ENCODE assay signal across 8 cellular contexts in the genomic region with DNA sequence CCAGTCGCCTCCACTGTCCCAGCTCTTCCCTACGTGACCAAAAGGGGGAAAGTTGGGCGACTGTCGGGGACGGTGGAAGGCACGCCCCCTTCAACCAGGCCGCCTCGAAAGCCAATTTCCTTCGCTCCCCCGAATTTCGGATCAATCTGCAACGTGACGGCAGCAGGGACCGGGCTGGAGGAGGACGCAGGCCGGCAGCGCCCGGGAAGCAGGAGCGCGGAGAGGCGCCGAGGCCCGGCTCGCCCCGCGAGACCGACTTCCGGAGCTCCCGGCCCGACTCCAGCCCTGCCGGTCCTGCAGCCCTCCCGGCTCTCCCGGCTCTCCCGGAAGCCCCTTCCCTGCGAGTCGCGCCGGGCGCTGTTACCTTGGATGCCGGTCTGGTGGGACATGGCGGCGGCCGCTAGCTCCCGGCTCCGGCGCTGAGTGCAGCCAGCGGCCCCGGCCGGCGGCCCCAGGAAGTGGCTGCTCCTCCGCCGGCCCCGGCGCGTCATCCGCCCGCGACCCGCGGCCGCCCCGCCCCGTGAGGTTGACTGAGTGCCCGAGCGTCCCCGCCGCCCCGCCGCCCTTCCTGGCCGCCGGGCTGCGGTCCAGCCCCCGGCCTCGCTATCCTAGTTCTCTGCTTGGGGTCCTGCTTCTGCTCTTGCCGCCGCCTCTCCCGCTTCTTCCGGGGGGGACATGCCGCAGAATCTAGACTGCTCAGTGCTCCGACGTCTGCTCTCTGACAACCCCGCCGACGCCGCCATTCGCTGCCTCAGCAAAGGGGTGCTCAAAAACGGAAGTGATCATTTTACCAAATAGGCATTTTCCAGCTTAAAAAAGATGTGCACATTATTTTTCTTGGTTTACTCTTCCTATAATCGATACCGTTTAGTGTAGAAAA. TPM values are rescaled to one million over a fixed set of nuclear protein-coding genes. Genes with fewer than 3 reads are reported as not detected.
DNase-seq lines count a peak whose midpoint lies in the region; ATAC-seq and TF ChIP-seq lines count a peak whose summit lies in the region.

A gene (minus strand): TSS at position 461 of the 880 bp plus-strand sequence. CDS start 72 bp downstream, at position 389.

- CTCF ChIA-PET in Caco-2 (lab: Charles Lee): interaction anchor here (0.7 to 2.9 kb wide), 5 partner anchors 11 to 77 kb away, joined by 3 to 21 read pairs (median 4); no protein-coding TSS in a partner anchor

- H3K4me3 ChIP-seq in Caco-2 (ENCODE audit: low read depth, low read length) (peak within 1 kb of the TSS; percentile 93), NT2/D1 (ENCODE audit: insufficient read length, low read depth) (peak within 1 kb of the TSS; percentile 95)

- H3K4me1 ChIP-seq in Caco-2 (peaks cover 12% of the 10 kb centered on the region; the same call in 1 of the 2 replicates), NT2/D1 (ENCODE audit: insufficient read depth, insufficient read length) (no peaks in the 10 kb centered on the region)

- H3K36me3 Mint-ChIP-seq in Caco-2 (ENCODE audit: insufficient read depth, unreplicated experiment): peaks cover 36% of the 10 kb centered on the region
- peaks cover 6% of the 10 kb centered on the region for H3K36me3 Mint-ChIP-seq in endothelial cell (ENCODE audit: low read depth, unreplicated experiment)

- POLR2A ChIA-PET in Caco-2 (lab: Charles Lee): interaction anchor here (0.6 to 2.5 kb wide), 12 partner anchors 10 to 72 kb away, joined by 3 to 18 read pairs (median 4); a partner anchor contains a TSS

- no peaks in the 10 kb centered on the region for H3K27me3 ChIP-seq in Caco-2 (replicated peaks; ENCODE audit: control insufficient read depth, insufficient read depth, low read length)
- H3K27me3 ChIP-seq in NT2/D1 (ENCODE audit: insufficient read depth, insufficient read length): no peaks in the 10 kb centered on the region

- intact Hi-C loops in Caco-2 (cut with micrococcal nuclease; ENCODE audit: unreplicated experiment): loop anchor here (1.0 to 2.0 kb wide), 6 partner anchors 10 to 76 kb away; a partner anchor contains a TSS

- H3K4me3 Mint-ChIP-seq in Caco-2 (ENCODE audit: unreplicated experiment): peak within 1 kb of the TSS; percentile 85
- H3K4me3 Mint-ChIP-seq in endothelial cell (ENCODE audit: unreplicated experiment): peak within 1 kb of the TSS; percentile 99

- DNase-seq in Caco-2 (peak; percentile 87 to 97), HPDE6-E6E7 (ENCODE audit: extremely low spot score) (peak; percentile 74), NT2/D1 (ENCODE audit: low read depth, low spot score) (peak; percentile 68), endothelial cell (ENCODE audit: low spot score) (peak; percentile 94), middle frontal gyrus (ENCODE audit: extremely low spot score, low spot score) (peak; percentile 68)
- DNase-seq in activated CD8-positive, alpha-beta memory T cell treated with anti-CD3 and anti-CD28 coated beads, Interleukin-2, amount 50 U/mL, for 4 hours: peak; percentile 89
- peak; percentile 80 to 85 for DNase-seq in stimulated activated CD8-positive, alpha-beta memory T cell treated with anti-CD3 and anti-CD28 coated beads, Interleukin-2, amount 100 ng/mL, for 48 hours (ENCODE audit: low read depth in 2 of 2)

- H3K27ac Mint-ChIP-seq in Caco-2 (ENCODE audit: unreplicated experiment): peak within 1 kb of the TSS; percentile 98
- H3K27ac Mint-ChIP-seq in endothelial cell (ENCODE audit: unreplicated experiment): peak within 1 kb of the TSS; percentile 99

- H3K9me3 ChIP-seq in Caco-2 (no peaks in the 10 kb centered on the region), NT2/D1 (ENCODE audit: insufficient read depth, low read length) (no peaks in the 10 kb centered on the region)

- H3K4me1 Mint-ChIP-seq in Caco-2 (ENCODE audit: low read depth, unreplicated experiment) (peaks cover 12% of the 10 kb centered on the region), endothelial cell (ENCODE audit: unreplicated experiment) (peaks cover 20% of the 10 kb centered on the region)

- H3K9me3 Mint-ChIP-seq in Caco-2 (ENCODE audit: unreplicated experiment) (no peaks in the 10 kb centered on the region), endothelial cell (ENCODE audit: unreplicated experiment) (no peaks in the 10 kb centered on the region)

- peak; percentile 99 for ATAC-seq in GM19467 (IDR thresholded peaks at IDR 0.05; ENCODE audit: unreplicated experiment)

- BruUV-seq in Caco-2 (replicated peaks; lab: Mats Ljungman, UMichigan): no TSS peak

- H3K27me3 Mint-ChIP-seq in Caco-2 (ENCODE audit: insufficient read depth, unreplicated experiment): no peaks in the 10 kb centered on the region
- H3K27me3 Mint-ChIP-seq in endothelial cell (ENCODE audit: unreplicated experiment): peaks cover 6% of the 10 kb centered on the region

- TF ChIP-seq CTCF in Caco-2 (IDR thresholded peaks at IDR 0.05; ENCODE audit: insufficient read depth in 1 of 2, low read depth in 1 of 2, low read length in 1 of 2, severe bottlenecking in 1 of 2, unreplicated experiment in 1 of 2) (peak; percentile 48 to 53), endothelial cell (IDR thresholded peaks at IDR 0.05; ENCODE audit: unreplicated experiment) (no peak)

- H3K9ac ChIP-seq in NT2/D1 (ENCODE audit: insufficient read length, low read depth): peak within 1 kb of the TSS; percentile 96

- 0 out of 2 replicates have a peak, but pooled peaks cover 1% of the 10 kb centered on the region for H3K36me3 ChIP-seq in Caco-2 (ENCODE audit: control insufficient read depth, insufficient read depth, low read length)
- H3K36me3 ChIP-seq in NT2/D1 (ENCODE audit: insufficient read depth, insufficient read length, low read length): peaks cover 27% of the 10 kb centered on the region

RNA-seq across cellular contexts. Expression of the gene that starts here (rescaled TPM):
- total RNA-seq in Caco-2 (2022) (125 and 140 TPM in 2 replicates), endothelial cell (ENCODE audit: unreplicated experiment) (44.8 TPM)

Comparison
In these comparisons a context has a peak if more than half of its experiments do, and no peak if none do; other contexts are left out.
1. Peak in every context shown above with its lines: DNase-seq, ATAC-seq and H3K4me3 ChIP-seq.